ENCODE assay signal across 24 cellular contexts in genomic region chr13:81714513-81714912, GRCh38.
"Had no signal": no experiment of that assay in that cellular context is flagged by ENCODE, and none has a peak within 500 bp of the region (broad histone marks: within the 10 kb centered on the region; RNA-seq: fewer than 3 reads in every experiment).

No MANE protein-coding gene starts in this region.

- H3K4me1 Mint-ChIP-seq: activated CD4-positive, alpha-beta memory T cell treated with anti-CD3 and anti-CD28 coated beads, Interleukin-2, amount 10 ng/mL, durations not matched to agents 7 days and 5 days; activated CD8-positive, alpha-beta memory T cell treated with anti-CD3 and anti-CD28 coated beads, Interleukin-2, amount 10 ng/mL, durations not matched to agents 7 days and 5 days; activated naive CD8-positive, alpha-beta T cell treated with anti-CD3 and anti-CD28 coated beads for 36 hours; activated T-helper 17 cell treated with anti-CD3 and anti-CD28 coated beads, Interleukin-2, amount 50 U/mL, for 72 hours; stimulated activated naive CD8-positive, alpha-beta T cell treated with anti-CD3 and anti-CD28 coated beads, Interleukin-15, amount 100 ng/mL, for 72 hours had no signal

- H3K4me1 ChIP-seq: left lung, prostate gland, right lobe of liver, suprapubic skin, vagina had no signal

- H3K27ac Mint-ChIP-seq: activated CD4-positive, alpha-beta memory T cell treated with anti-CD3 and anti-CD28 coated beads, Interleukin-2, amount 10 ng/mL, durations not matched to agents 7 days and 5 days; activated CD8-positive, alpha-beta memory T cell treated with anti-CD3 and anti-CD28 coated beads, Interleukin-2, amount 10 ng/mL, durations not matched to agents 7 days and 5 days; activated naive CD8-positive, alpha-beta T cell treated with anti-CD3 and anti-CD28 coated beads for 36 hours; activated T-helper 17 cell treated with anti-CD3 and anti-CD28 coated beads, Interleukin-2, amount 50 U/mL, for 72 hours; stimulated activated naive CD8-positive, alpha-beta T cell treated with anti-CD3 and anti-CD28 coated beads, Interleukin-15, amount 100 ng/mL, for 72 hours had no signal

- H3K27me3 Mint-ChIP-seq: activated CD4-positive, alpha-beta memory T cell treated with anti-CD3 and anti-CD28 coated beads, Interleukin-2, amount 10 ng/mL, durations not matched to agents 7 days and 5 days; activated CD8-positive, alpha-beta memory T cell treated with anti-CD3 and anti-CD28 coated beads, Interleukin-2, amount 10 ng/mL, durations not matched to agents 7 days and 5 days; activated naive CD8-positive, alpha-beta T cell treated with anti-CD3 and anti-CD28 coated beads for 36 hours; activated T-helper 17 cell treated with anti-CD3 and anti-CD28 coated beads, Interleukin-2, amount 50 U/mL, for 72 hours; stimulated activated naive CD8-positive, alpha-beta T cell treated with anti-CD3 and anti-CD28 coated beads, Interleukin-15, amount 100 ng/mL, for 72 hours had no signal

- H3K9me3 ChIP-seq: prostate gland, right lobe of liver, suprapubic skin, vagina had no signal

- H3K36me3 Mint-ChIP-seq: activated CD8-positive, alpha-beta memory T cell treated with anti-CD3 and anti-CD28 coated beads, Interleukin-2, amount 10 ng/mL, durations not matched to agents 7 days and 5 days; activated naive CD8-positive, alpha-beta T cell treated with anti-CD3 and anti-CD28 coated beads for 36 hours had no signal

- H3K36me3 ChIP-seq: left lung, prostate gland, right lobe of liver, suprapubic skin, vagina had no signal

- ATAC-seq: activated CD8-positive, alpha-beta memory T cell treated with anti-CD3 and anti-CD28 coated beads, Interleukin-2, amount 10 ng/mL, durations not matched to agents 7 days and 5 days; activated T-helper 17 cell treated with anti-CD3 and anti-CD28 coated beads, Interleukin-2, amount 50 U/mL, for 72 hours; left lung; right lobe of liver; stimulated activated naive CD8-positive, alpha-beta T cell treated with anti-CD3 and anti-CD28 coated beads, Interleukin-15, amount 100 ng/mL, for 72 hours had no signal

- H3K4me3 ChIP-seq: left lung, prostate gland, right lobe of liver, suprapubic skin, vagina had no signal

- H3K27ac ChIP-seq: left lung, prostate gland, right lobe of liver, suprapubic skin, vagina had no signal

- H3K4me3 Mint-ChIP-seq: activated CD4-positive, alpha-beta memory T cell treated with anti-CD3 and anti-CD28 coated beads, Interleukin-2, amount 10 ng/mL, durations not matched to agents 7 days and 5 days; activated CD8-positive, alpha-beta memory T cell treated with anti-CD3 and anti-CD28 coated beads, Interleukin-2, amount 10 ng/mL, durations not matched to agents 7 days and 5 days; activated naive CD8-positive, alpha-beta T cell treated with anti-CD3 and anti-CD28 coated beads for 36 hours; activated T-helper 17 cell treated with anti-CD3 and anti-CD28 coated beads, Interleukin-2, amount 50 U/mL, for 72 hours; stimulated activated naive CD8-positive, alpha-beta T cell treated with anti-CD3 and anti-CD28 coated beads, Interleukin-15, amount 100 ng/mL, for 72 hours had no signal

- DNase-seq: activated CD4-positive, alpha-beta memory T cell treated with anti-CD3 and anti-CD28 coated beads, Interleukin-2, amount 10 ng/mL, durations not matched to agents 7 days and 5 days; activated CD4-positive, alpha-beta T cell treated with anti-CD3 and anti-CD28 coated beads for 48 hours; activated CD4-positive, CD25-positive, alpha-beta regulatory T cell; activated CD8-positive, alpha-beta memory T cell treated with anti-CD3 and anti-CD28 coated beads, Interleukin-2, amount 10 ng/mL, durations not matched to agents 7 days and 5 days; activated naive CD4-positive, alpha-beta T cell; activated naive CD8-positive, alpha-beta T cell treated with anti-CD3 and anti-CD28 coated beads for 36 hours; amniotic stem cell; dermis blood vessel endothelial cell; effector memory CD4-positive, alpha-beta T cell; foreskin fibroblast; hypothalamus; islet precursor cell; left lung; midbrain; right lobe of liver; small intestine; stimulated activated CD4-positive, alpha-beta T cell treated with anti-CD3 and anti-CD28 coated beads, Interleukin-15, amount 100 ng/mL, for 24 hours; stimulated activated CD4-positive, alpha-beta T cell treated with anti-CD3 and anti-CD28 coated beads, Interleukin-2, amount 100 ng/mL, for 48 hours; stimulated activated naive CD8-positive, alpha-beta T cell treated with anti-CD3 and anti-CD28 coated beads, Interleukin-15, amount 100 ng/mL, for 72 hours; trophoblast cell had no signal

- H3K27me3 ChIP-seq: left lung, right lobe of liver, suprapubic skin, vagina had no signal
